ENCODE assay signal across 7 cellular contexts in the genomic region with DNA sequence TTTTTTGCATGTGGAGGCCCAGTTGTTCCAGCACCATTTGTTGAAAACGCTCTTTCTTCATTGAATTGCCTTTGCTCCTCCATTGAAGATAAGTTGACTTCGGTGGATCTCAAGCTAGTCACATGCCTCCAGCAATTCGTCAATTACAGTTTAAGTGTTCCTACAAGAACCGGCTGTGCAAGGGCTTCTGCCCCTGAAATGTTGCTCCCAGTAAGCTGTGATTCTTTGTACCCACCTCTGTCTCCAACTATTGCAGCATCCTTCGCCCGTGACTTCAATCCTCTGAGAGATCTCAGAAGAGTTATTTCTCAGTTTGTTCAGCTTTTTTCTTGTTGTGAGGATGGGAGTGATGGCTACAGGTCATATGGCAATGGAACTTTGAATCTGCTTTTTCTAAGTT.
"Had no signal": no experiment of that assay in that cellular context is flagged by ENCODE, and none has a peak within 500 bp of the region (broad histone marks: within the 10 kb centered on the region; RNA-seq: fewer than 3 reads in every experiment).

No MANE protein-coding gene starts in this region.

- H3K27ac ChIP-seq: HL-60 had no signal

- H3K4me3 Mint-ChIP-seq: GM23338, H9, IgD-negative memory B cell had no signal

- H3K4me1 Mint-ChIP-seq: IgD-negative memory B cell had no signal

- H3K4me3 ChIP-seq: GM23338 had no signal

- DNase-seq: H9, HCEC 1CT, KBM-7 had no signal

- H3K27ac Mint-ChIP-seq: GM23338, H9, IgD-negative memory B cell had no signal

- ATAC-seq: GM23338, HepG2 had no signal
